In genomic region chr20:34710861-34711574, GRCh38 we compare ENCODE assay signal across 11 cellular contexts. TPM values are rescaled to one million over a fixed set of nuclear protein-coding genes. Genes with fewer than 3 reads are reported as not detected.
A peak's percentile ranks its signal among the peaks of the same experiment; 100 is the strongest.
DNase-seq lines count a peak whose midpoint lies in the region; ATAC-seq and TF ChIP-seq lines count a peak whose summit lies in the region.
"Had no signal": no experiment of that assay in that cellular context is flagged by ENCODE, and none has a peak within 500 bp of the region (broad histone marks: within the 10 kb centered on the region; RNA-seq: fewer than 3 reads in every experiment).

No MANE protein-coding gene starts in this region.

- peak overlapping the region; percentile 95 for H3K4me3 Mint-ChIP-seq in CD4-positive, alpha-beta T cell
- H3K4me3 Mint-ChIP-seq in activated T-helper 17 cell treated with anti-CD3 and anti-CD28 coated beads, Interleukin-2, amount 50 U/mL, for 72 hours, result peak overlapping the region; percentile 84
- H3K4me3 Mint-ChIP-seq in natural killer cell, result peak overlapping the region; percentile 89

- no TSS peak for BruUV-seq in IMR-90 (replicated peaks; lab: Mats Ljungman, UMichigan)

- no peak overlapping the region for H3K4me3 ChIP-seq in IMR-90 (ENCODE audit: insufficient read depth, low read depth, low read length)

- H3K9me3 ChIP-seq in CD4-positive, alpha-beta T cell (ENCODE audit: control insufficient read depth, low read length), result no peaks in the 10 kb centered on the region
- no peaks in the 10 kb centered on the region for H3K9me3 ChIP-seq in IMR-90 (ENCODE audit: control insufficient read depth, insufficient read depth, low read length)

- H3K36me3 Mint-ChIP-seq in CD4-positive, alpha-beta T cell (ENCODE audit: low read depth), result peaks cover 33% of the 10 kb centered on the region
- H3K36me3 Mint-ChIP-seq in activated T-helper 17 cell treated with anti-CD3 and anti-CD28 coated beads, Interleukin-2, amount 50 U/mL, for 72 hours (ENCODE audit: low read depth), result peaks cover 44% of the 10 kb centered on the region
- H3K36me3 Mint-ChIP-seq in natural killer cell, result no peaks in the 10 kb centered on the region

- peak overlapping the region; percentile 82; the same call in 1 of the 2 replicates for H3K4ac ChIP-seq in IMR-90 (ENCODE audit: low read depth, low read length)

- peak overlapping the region; percentile 83 for H2AK5ac ChIP-seq in IMR-90 (ENCODE audit: low read depth, low read length)

- H3K27ac ChIP-seq in CD4-positive, alpha-beta T cell (ENCODE audit: low read depth, low read length), result no peak overlapping the region
- H3K27ac ChIP-seq in IMR-90 (ENCODE audit: insufficient read depth, low read length), result no peak overlapping the region

- H2BK5ac ChIP-seq in IMR-90 (ENCODE audit: low read depth, low read length, poor library complexity, severe bottlenecking), result no peak overlapping the region

- peak overlapping the region; percentile 84; the same call in 1 of the 2 replicates for H3K14ac ChIP-seq in IMR-90 (replicated peaks; ENCODE audit: low read depth, low read length)

- H3K27me3 Mint-ChIP-seq in CD4-positive, alpha-beta T cell, result no peaks in the 10 kb centered on the region
- no peaks in the 10 kb centered on the region for H3K27me3 Mint-ChIP-seq in activated T-helper 17 cell treated with anti-CD3 and anti-CD28 coated beads, Interleukin-2, amount 50 U/mL, for 72 hours
- H3K27me3 Mint-ChIP-seq in natural killer cell (ENCODE audit: low read depth in 2 of 2), result no peaks in the 10 kb centered on the region

- H4K5ac ChIP-seq in IMR-90 (ENCODE audit: low read depth, low read length), result no peak overlapping the region

- in situ Hi-C loops in IMR-90 (cut with MboI; ENCODE audit: low sequenced_read_pairs), result loop anchor here (10.0 kb wide), 1 partner anchor 406 kb away; the partner anchor contains the start of gene AHCY

- TF ChIP-seq POLR2A in IMR-90 (IDR thresholded peaks at IDR 0.05; ENCODE audit: low read depth, low read length), result 0 out of 2 replicates have a peak, but pooled peaks have one; percentile 19

- peak overlapping the region; percentile 81 for H2AK9ac ChIP-seq in IMR-90 (replicated peaks; ENCODE audit: low read depth, low read length, poor library complexity)

- TF ChIP-seq CTCF in CD4-positive, alpha-beta T cell (IDR thresholded peaks at IDR 0.05), result no peak
- TF ChIP-seq CTCF in IMR-90 (conservative IDR thresholded peaks at IDR 0.05; ENCODE audit: low read depth, low read length) (no peak), natural killer cell (IDR thresholded peaks at IDR 0.05) (no peak)

- CTCF ChIA-PET in CD4-positive, alpha-beta T cell (lab: Charles Lee), result interaction anchor here (0.6 to 1.7 kb wide), 3 partner anchors 9 to 174 kb away, joined by 3 to 6 read pairs (median 3); no protein-coding TSS in a partner anchor
- CTCF ChIA-PET in IMR-90 (lab: Yijun Ruan, JAX), result interaction anchor here (1.3 kb wide), 1 partner anchor 59 kb away, joined by 3 read pairs; no protein-coding TSS in a partner anchor

- H4K91ac ChIP-seq in IMR-90 (ENCODE audit: insufficient read depth, low read depth, low read length), result no peak overlapping the region; the same call in 1 of the 2 replicates

- H3K4me1 Mint-ChIP-seq in CD4-positive, alpha-beta T cell (ENCODE audit: low read depth), result peaks cover 21% of the 10 kb centered on the region
- H3K4me1 Mint-ChIP-seq in activated T-helper 17 cell treated with anti-CD3 and anti-CD28 coated beads, Interleukin-2, amount 50 U/mL, for 72 hours, result peaks cover 21% of the 10 kb centered on the region
- H3K4me1 Mint-ChIP-seq in natural killer cell, result peaks cover 9 to 18% of the 10 kb centered on the region in 2 donors

- no peaks in the 10 kb centered on the region for H3K27me3 ChIP-seq in CD4-positive, alpha-beta T cell (ENCODE audit: control insufficient read depth, insufficient read depth, low read length)
- H3K27me3 ChIP-seq in IMR-90 (ENCODE audit: control insufficient read depth, insufficient read depth, low read length), result no peaks in the 10 kb centered on the region

- H3K4me2 ChIP-seq in IMR-90 (ENCODE audit: low read depth, low read length), result no peak overlapping the region

- DNase-seq in CD4-positive, alpha-beta T cell, result peak in 1 of 10 experiments; percentile 14
- no peak for DNase-seq in IMR-90
- DNase-seq in natural killer cell, result no peak
- no peak for DNase-seq in UCSD-AML1 (lab: John Stamatoyannopoulos, UW; ENCODE audit: unreplicated experiment)
- no peak for DNase-seq in amygdala (lab: John Stamatoyannopoulos, UW)
- no peak for DNase-seq in NOMO-1 treated with dmso at 0.1 percent for 144 hours (lab: John Stamatoyannopoulos, UW; ENCODE audit: unreplicated experiment)
- DNase-seq: activated CD4-positive, alpha-beta T cell treated with anti-CD3 and anti-CD28 coated beads, Interleukin-2, amount 50 U/mL, for 48 hours; head of caudate nucleus; KG1 had no signal

- peaks cover 25% of the 10 kb centered on the region for H3K36me3 ChIP-seq in IMR-90 (ENCODE audit: control insufficient read depth, insufficient read depth, low read length)

- H4K20me1 ChIP-seq in IMR-90 (ENCODE audit: insufficient read depth, low read length), result peaks cover 24% of the 10 kb centered on the region; the same call in 1 of the 2 replicates

- intact Hi-C loops in CD4-positive, alpha-beta T cell (cut with DNase I, micrococcal nuclease), result no loop called here
- intact Hi-C loops in IMR-90 (cut with micrococcal nuclease) (no loop called here), natural killer cell (cut with micrococcal nuclease) (no loop called here)

- TF ChIP-seq RAD21 in IMR-90 (IDR thresholded peaks at IDR 0.05; ENCODE audit: low read length), result no peak

- H2BK15ac ChIP-seq in IMR-90 (ENCODE audit: low read depth, low read length), result no peak overlapping the region

- no peak overlapping the region for H3K18ac ChIP-seq in IMR-90 (ENCODE audit: low read depth, low read length)

- H2AFZ ChIP-seq in IMR-90 (replicated peaks; ENCODE audit: low read length, poor library complexity), result no peak overlapping the region

- no peak overlapping the region for H3K56ac ChIP-seq in IMR-90 (ENCODE audit: extremely low read depth, insufficient read depth, low read length)

- peak overlapping the region; percentile 23; the same call in 1 of the 2 replicates for H2BK120ac ChIP-seq in IMR-90 (ENCODE audit: low read depth, low read length)

- ATAC-seq in CD4-positive, alpha-beta T cell (ENCODE audit: poor library complexity), result no peak
- ATAC-seq in IMR-90 (ENCODE audit: low read depth) (no peak), natural killer cell (no peak), HG03196 (IDR thresholded peaks at IDR 0.05; ENCODE audit: unreplicated experiment) (no peak)
- no peak for ATAC-seq in activated T-helper 17 cell treated with anti-CD3 and anti-CD28 coated beads, Interleukin-2, amount 50 U/mL, for 72 hours (replicated peaks)

- peak overlapping the region; percentile 94 for H3K27ac Mint-ChIP-seq in CD4-positive, alpha-beta T cell
- peak overlapping the region; percentile 86 for H3K27ac Mint-ChIP-seq in activated T-helper 17 cell treated with anti-CD3 and anti-CD28 coated beads, Interleukin-2, amount 50 U/mL, for 72 hours
- H3K27ac Mint-ChIP-seq in natural killer cell, result peak overlapping the region; percentile 72 to 80

- H3K23ac ChIP-seq in IMR-90 (ENCODE audit: low read depth, low read length), result peak overlapping the region; percentile 48

- H3K4me1 ChIP-seq in IMR-90 (ENCODE audit: control insufficient read depth, insufficient read depth, low read length), result peaks cover 18% of the 10 kb centered on the region

- dilution Hi-C loops in IMR-90 (cut with HindIII; ENCODE audit: low sequenced_read_pairs, unreplicated experiment), result no loop called here

- H3K79me1 ChIP-seq in IMR-90 (ENCODE audit: low read depth in 1 of 2, low read length in 2 of 2), result peaks cover 0 to 59% of the 10 kb centered on the region in 2 experiments; a peak in 2 of 4 replicates

- H3K9me1 ChIP-seq in IMR-90 (ENCODE audit: insufficient read depth, low read length), result peaks cover 31% of the 10 kb centered on the region

- no peaks in the 10 kb centered on the region for H3K9me3 Mint-ChIP-seq in CD4-positive, alpha-beta T cell
- no peaks in the 10 kb centered on the region for H3K9me3 Mint-ChIP-seq in activated T-helper 17 cell treated with anti-CD3 and anti-CD28 coated beads, Interleukin-2, amount 50 U/mL, for 72 hours
- no peaks in the 10 kb centered on the region for H3K9me3 Mint-ChIP-seq in natural killer cell

- 94% methylated on average over 3 of the region's 9 CpGs; no CpG with 5 or more reads in 1 of the 2 experiments for WGBS in IMR-90 (ENCODE audit: extremely low coverage in 2 of 2, insufficient read length in 1 of 2), 2 experiments

- no peak overlapping the region for H3K9ac ChIP-seq in IMR-90 (ENCODE audit: low read depth, low read length)

- no peak overlapping the region; a peak in 1 of 4 replicates for H4K8ac ChIP-seq in IMR-90 (ENCODE audit: low read depth in 2 of 2, low read length in 2 of 2)

- POLR2A ChIA-PET in CD4-positive, alpha-beta T cell (lab: Charles Lee), result interaction anchor here (0.8 kb wide), 1 partner anchor 34 kb away, joined by 3 read pairs; the partner anchor contains the start of gene PIGU
- POLR2A ChIA-PET in IMR-90 (lab: Charles Lee; ENCODE audit: unreplicated experiment), result no interaction called here

- 0 out of 2 replicates have a peak overlapping the region, but pooled peaks have one; percentile 50 for H2BK20ac ChIP-seq in IMR-90 (ENCODE audit: low read depth, low read length)

TF ChIP-seq in IMR-90, 13 proteins besides CTCF, POLR2A, EP300 and RAD21 (continues in another document):
- TF ChIP-seq MXI1 (IDR thresholded peaks at IDR 0.05; ENCODE audit: borderline replicate concordance, low read depth, low read length) (no peak), SMC3 (IDR thresholded peaks at IDR 0.05; ENCODE audit: low read depth, low read length) (no peak), FOS (IDR thresholded peaks at IDR 0.05; ENCODE audit: low read depth, low read length) (no peak), CEBPB (IDR thresholded peaks at IDR 0.05; ENCODE audit: low read depth, low read length) (no peak), CHD1 (IDR thresholded peaks at IDR 0.05; ENCODE audit: low read depth, low read length) (no peak)

RNA-seq across cellular contexts. Expression of gene TP53INP2, which starts 6.9 kb away (rescaled TPM):
- 10 to 100 TPM; 65.8 to 72.7 TPM for total RNA-seq in CD4-positive, alpha-beta T cell
- total RNA-seq in IMR-90 (2012; rRNA removed) (1.1 and 1.3 TPM in 2 replicates), natural killer cell (10 to 100 TPM; 30.7 to 56.3 (median 35.9) TPM)
- 6.8 and 7.4 TPM in 2 replicates for polyA plus RNA-seq in IMR-90 (2012; rRNA removed)
- polyA plus RNA-seq in IMR-90 (2012; cell fraction: cytosol; rRNA removed), result 4.7 and 5.8 TPM in 2 replicates
- polyA plus RNA-seq in IMR-90 (2012; cell fraction: nucleus; rRNA removed; ENCODE audit: low replicate concordance), result 19.6 and 42.6 TPM in 2 replicates
- total RNA-seq in activated T-helper 17 cell treated with anti-CD3 and anti-CD28 coated beads, Interleukin-2, amount 50 U/mL, for 72 hours, result 1 to 10 TPM; 4.1 to 9.2 TPM

RNA-seq across cellular contexts. Expression of gene PIGU, which starts 34.1 kb away (rescaled TPM):
- 1 to 10 TPM; 4.6 to 5.5 TPM for total RNA-seq in CD4-positive, alpha-beta T cell
- total RNA-seq in IMR-90 (2012; rRNA removed) (11.1 and 16.1 TPM in 2 replicates), natural killer cell (10 to 100 TPM in 1 of 3 donors, 1 to 10 TPM in 2; 7.0 to 11.1 (median 8.2) TPM)
- polyA plus RNA-seq in IMR-90 (2012; rRNA removed), result 31.1 and 32.4 TPM in 2 replicates
- 18.5 and 21.3 TPM in 2 replicates for polyA plus RNA-seq in IMR-90 (2012; cell fraction: cytosol; rRNA removed)
- 9.5 and 16.5 TPM in 2 replicates for polyA plus RNA-seq in IMR-90 (2012; cell fraction: nucleus; rRNA removed; ENCODE audit: low replicate concordance)
- total RNA-seq in activated T-helper 17 cell treated with anti-CD3 and anti-CD28 coated beads, Interleukin-2, amount 50 U/mL, for 72 hours, result 10 to 100 TPM; 17.3 to 23.0 TPM
